Comparison of ENCODE assay signal across 8 cellular contexts in the genomic region with DNA sequence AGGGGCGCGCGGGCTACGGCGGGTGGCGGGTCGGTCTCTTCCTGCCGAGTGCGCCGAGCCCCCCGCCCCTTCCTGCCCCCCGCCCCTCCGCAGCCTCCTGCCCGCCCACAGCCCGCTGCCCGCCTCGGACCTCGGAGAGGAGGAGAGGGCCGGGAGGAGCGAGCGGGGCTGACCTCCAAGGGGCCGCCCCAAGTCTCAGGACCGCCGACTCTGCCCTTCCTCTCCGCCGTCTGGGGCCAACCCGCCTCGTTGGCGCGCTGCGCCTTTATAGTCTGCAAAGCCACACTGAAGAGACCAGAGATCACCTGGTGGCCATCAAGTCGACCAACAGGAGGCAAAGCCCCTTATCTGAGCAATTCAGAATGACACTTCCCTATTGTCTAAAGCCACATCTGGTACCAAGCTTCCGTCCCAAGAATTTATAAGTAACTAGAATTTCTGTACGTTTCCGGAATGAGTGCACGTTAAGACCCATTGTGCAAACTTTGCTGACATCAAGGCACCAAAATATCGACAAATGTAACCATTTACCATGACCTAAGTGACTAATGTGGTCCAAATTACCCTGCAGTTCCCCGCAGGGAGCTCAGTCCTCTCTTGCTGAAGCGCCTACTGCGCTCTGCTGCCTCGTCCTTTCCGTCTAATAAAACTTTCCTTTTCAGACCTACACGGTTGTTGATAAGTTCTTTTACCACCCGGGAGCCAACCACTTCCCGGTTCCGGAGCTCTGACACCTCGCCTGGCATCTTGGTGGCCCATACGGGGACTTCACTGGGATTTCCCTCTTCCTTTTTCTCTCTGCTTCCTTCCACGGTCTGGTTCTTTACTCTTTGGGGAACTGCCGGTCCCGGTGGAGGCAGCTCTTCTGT. TPM values are rescaled to one million over a fixed set of nuclear protein-coding genes. Genes with fewer than 3 reads are reported as not detected.
DNase-seq lines count a peak whose midpoint lies in the region; ATAC-seq, FAIRE-seq and TF ChIP-seq lines count a peak whose summit lies in the region.

A gene (minus strand): TSS at position 38 of the 869 bp plus-strand sequence. CDS start 55 bp downstream, outside the sequence.

- H4K5ac ChIP-seq in H9 (ENCODE audit: insufficient read length, low read depth, low read length): no peak within 1 kb of the TSS

- no peak within 1 kb of the TSS for H2AK5ac ChIP-seq in H9 (ENCODE audit: insufficient read length, low read length)

- no peak for FAIRE-seq in D721Med (lab: Jason Lieb, UNC)

- no peak within 1 kb of the TSS for H3K4ac ChIP-seq in H9 (ENCODE audit: low read depth, low read length)

- DNase-seq in GM12864 (ENCODE audit: low read depth) (no peak), H9 (peak; percentile 85), NOMO-1 treated with dmso at 0.1 percent for 144 hours (lab: John Stamatoyannopoulos, UW; ENCODE audit: unreplicated experiment) (peak; percentile 67), dorsolateral prefrontal cortex (no peak), occipital lobe (lab: John Stamatoyannopoulos, UW) (no peak), D721Med (ENCODE audit: insufficient read length, low spot score) (no peak)

- H3K27me3 Mint-ChIP-seq in H9 (ENCODE audit: low read depth): peaks cover 46% of the 10 kb centered on the region
- H3K27me3 Mint-ChIP-seq in nephron (ENCODE audit: low read depth): peaks cover 37% of the 10 kb centered on the region

- H4K91ac ChIP-seq in H9 (ENCODE audit: insufficient read length, low read depth, low read length): no peak within 1 kb of the TSS

- H3K23ac ChIP-seq in H9 (ENCODE audit: insufficient read length, low read depth, low read length): no peak within 1 kb of the TSS

- H3K4me1 ChIP-seq in H9 (ENCODE audit: insufficient read depth, low read length): peaks cover under 1% of the 10 kb centered on the region; the same call in 1 of the 2 replicates

- H2BK15ac ChIP-seq in H9 (ENCODE audit: low read depth, low read length): no peak within 1 kb of the TSS

- no peak within 1 kb of the TSS for H2BK20ac ChIP-seq in H9 (ENCODE audit: low read depth, low read length, poor library complexity, severe bottlenecking)

- peaks cover 7% of the 10 kb centered on the region for H3K23me2 ChIP-seq in H9 (ENCODE audit: insufficient read length, low read depth, low read length, poor library complexity, severe bottlenecking)

- H3K18ac ChIP-seq in H9 (ENCODE audit: insufficient read length, low read depth, low read length): no peak within 1 kb of the TSS

- no peak within 1 kb of the TSS for H2BK120ac ChIP-seq in H9 (ENCODE audit: low read depth, low read length, poor library complexity, severe bottlenecking)

- H3K4me3 ChIP-seq in GM12864 (ENCODE audit: low read depth, low read length) (peak within 1 kb of the TSS; percentile 43), dorsolateral prefrontal cortex (peak within 1 kb of the TSS in 41 of 59 donors; percentile 2 to 51 (median 30))

- H3K14ac ChIP-seq in H9 (ENCODE audit: insufficient read depth, low read length): no peak within 1 kb of the TSS

- no peaks in the 10 kb centered on the region for H3K79me2 ChIP-seq in H9 (ENCODE audit: insufficient read depth, low read length)

- H3K4me2 ChIP-seq in H9 (ENCODE audit: insufficient read depth, insufficient read length, low read length): peak within 1 kb of the TSS; percentile 72

- H3K36me3 Mint-ChIP-seq in H9 (ENCODE audit: insufficient read depth in 1 of 3, low read depth in 3 of 3) (peaks cover 19 to 42% (median 28%) of the 10 kb centered on the region in 3 experiments), nephron (ENCODE audit: low read depth) (peaks cover 30% of the 10 kb centered on the region)

- H2BK5ac ChIP-seq in H9 (ENCODE audit: insufficient read length, low read length): no peak within 1 kb of the TSS

- H3K9me3 ChIP-seq in H9 (ENCODE audit: control insufficient read depth, low read depth, low read length): no peaks in the 10 kb centered on the region

- H2AFZ ChIP-seq in H9 (ENCODE audit: low read length): peak within 1 kb of the TSS; percentile 56

- H3K4me1 Mint-ChIP-seq in H9 (peaks cover 31 to 37% of the 10 kb centered on the region in 2 experiments), nephron (peaks cover 25% of the 10 kb centered on the region)

- peak within 1 kb of the TSS; percentile 98 to 99 for H3K4me3 Mint-ChIP-seq in H9
- H3K4me3 Mint-ChIP-seq in nephron: peak within 1 kb of the TSS; percentile 96 to 100 (median 96)

- peak within 1 kb of the TSS; percentile 9 for H3K9ac ChIP-seq in H9 (ENCODE audit: extremely low read depth, insufficient read length, low read length)

- peak within 1 kb of the TSS; percentile 73 to 96 (median 82); a peak in 6 of 7 replicates for H3K27ac Mint-ChIP-seq in H9
- peak within 1 kb of the TSS; percentile 94 to 98 (median 98) for H3K27ac Mint-ChIP-seq in nephron

- intact Hi-C loops in dorsolateral prefrontal cortex (cut with DNase I): no loop called here

- no peak within 1 kb of the TSS for H3T11ph ChIP-seq in H9 (ENCODE audit: low read length)

- no peak within 1 kb of the TSS for H2BK12ac ChIP-seq in H9 (ENCODE audit: insufficient read length, low read depth, low read length)

- no peak for ATAC-seq in GM18520 (IDR thresholded peaks at IDR 0.05; ENCODE audit: unreplicated experiment)

- WGBS in H9 (ENCODE audit: extremely low coverage, insufficient read length, low lambda C conversion rate): no CpG with 5 or more reads among the region's 51 CpGs

- no peak within 1 kb of the TSS for H3K27ac ChIP-seq in H9 (ENCODE audit: insufficient read length, low read depth, low read length)
- H3K27ac ChIP-seq in dorsolateral prefrontal cortex: no peak within 1 kb of the TSS

- H3K56ac ChIP-seq in H9 (ENCODE audit: insufficient read length, low read depth, low read length): no peak within 1 kb of the TSS

- H3K27me3 ChIP-seq in H9 (ENCODE audit: insufficient read depth, low read length) (peaks cover 35% of the 10 kb centered on the region), dorsolateral prefrontal cortex (peaks cover 8 to 100% (median 83%) of the 10 kb centered on the region in 45 donors)

- H4K20me1 ChIP-seq in H9 (ENCODE audit: control insufficient read depth, insufficient read depth, insufficient read length): no peaks in the 10 kb centered on the region

- no peak within 1 kb of the TSS for H4K8ac ChIP-seq in H9 (replicated peaks; ENCODE audit: insufficient read length, low read depth, low read length)

- no peaks in the 10 kb centered on the region for H3K79me1 ChIP-seq in H9 (ENCODE audit: insufficient read depth, low read depth, low read length, poor library complexity, severe bottlenecking)

- H3K9me3 Mint-ChIP-seq in H9 (no peaks in the 10 kb centered on the region; a peak in 1 of 5 replicates), nephron (no peaks in the 10 kb centered on the region)

- TF ChIP-seq CTCF in GM12864 (IDR thresholded peaks at IDR 0.05; ENCODE audit: low read depth, low read length, missing control alignments) (no peak), H9 (conservative IDR thresholded peaks at IDR 0.05) (peak; percentile 48; the same call in 2 of the 3 replicates), dorsolateral prefrontal cortex (IDR thresholded peaks at IDR 0.05 in 54 of 56, conservative IDR thresholded peaks at IDR 0.05 in 2 of 56; ENCODE audit: low read depth in 1 of 56, partially characterized antibody in 56 of 56) (no peak), nephron (IDR thresholded peaks at IDR 0.05; ENCODE audit: unreplicated experiment in 3 of 3) (peak; percentile 20 to 36 (median 21)), D721Med (IDR thresholded peaks at IDR 0.05; ENCODE audit: insufficient read depth, missing control alignments) (no peak)

RNA-seq across cellular contexts. Expression of the gene that starts here (rescaled TPM):
- total RNA-seq in H9 (2021): 69.0 and 70.0 TPM in 2 replicates
- 1 to 10 TPM in 20 of 120 experiments, under 1 TPM in 68, not detected in 32; 0.19 to 3.1 (median 0.45) TPM for total RNA-seq in dorsolateral prefrontal cortex
- 7.8 TPM for total RNA-seq in occipital lobe

Comparison
In these comparisons a context has a peak if more than half of its experiments do, and no peak if none do; other contexts are left out.
1. DNase-seq: peak in H9 (single experiment) and NOMO-1 treated with dmso at 0.1 percent for 144 hours (single experiment); none in GM12864 (single experiment), dorsolateral prefrontal cortex (0 of 10), occipital lobe (single experiment) and D721Med (single experiment).
2. CTCF ChIP-seq: peak in H9 (single experiment) and nephron (3 of 3); none in GM12864 (single experiment), dorsolateral prefrontal cortex (0 of 56) and D721Med (single experiment).